18 cellular contexts compared by ENCODE assay signal in the genomic region with DNA sequence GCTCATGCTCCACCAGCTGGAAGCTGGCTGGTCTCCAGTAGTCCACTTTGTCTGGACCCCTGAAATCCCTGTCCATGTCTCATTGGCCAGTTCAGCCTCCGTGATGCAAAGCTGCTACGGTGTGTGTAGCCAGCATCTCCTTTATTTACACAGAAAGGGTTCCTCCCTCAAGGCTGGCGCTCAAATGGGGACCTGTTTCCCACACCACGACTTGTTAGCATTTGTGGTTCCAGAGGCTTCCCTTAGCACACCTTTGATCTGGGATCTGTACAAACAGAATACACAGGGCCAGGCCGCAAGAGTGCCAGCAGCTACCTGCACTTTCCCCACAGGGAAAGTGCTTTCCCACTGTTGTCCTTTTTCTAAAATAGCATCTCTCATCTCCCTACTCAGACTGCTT. TPM values are rescaled to one million over a fixed set of nuclear protein-coding genes. Genes with fewer than 3 reads are reported as not detected.
DNase-seq lines count a peak whose midpoint lies in the region; ATAC-seq and TF ChIP-seq lines count a peak whose summit lies in the region.
"Had no signal": no experiment of that assay in that cellular context is flagged by ENCODE, and none has a peak within 500 bp of the region (broad histone marks: within the 10 kb centered on the region; RNA-seq: fewer than 3 reads in every experiment).

No MANE protein-coding gene starts in this region.

- 20 to 50% (median 40%) methylated on average over 5 of the region's 5 CpGs for WGBS in stomach, 5 donors

- H3K9me3 Mint-ChIP-seq in activated naive CD4-positive, alpha-beta T cell treated with anti-CD3 and anti-CD28 coated beads, Interleukin-2, amount 10 ng/mL, durations not matched to agents 7 days and 5 days, result peaks cover 2% of the 10 kb centered on the region
- H3K9me3 Mint-ChIP-seq in activated CD8-positive, alpha-beta T cell treated with anti-CD3 and anti-CD28 coated beads for 36 hours, result peaks cover 2% of the 10 kb centered on the region
- H3K9me3 Mint-ChIP-seq: mesothelial cell of epicardium had no signal

- H3K27me3 ChIP-seq in stomach, result no peaks in the 10 kb centered on the region
- H3K27me3 ChIP-seq: foreskin keratinocyte had no signal

- H3K36me3 Mint-ChIP-seq in activated naive CD4-positive, alpha-beta T cell treated with anti-CD3 and anti-CD28 coated beads, Interleukin-2, amount 10 ng/mL, durations not matched to agents 7 days and 5 days, result no peaks in the 10 kb centered on the region
- no peaks in the 10 kb centered on the region for H3K36me3 Mint-ChIP-seq in activated CD8-positive, alpha-beta T cell treated with anti-CD3 and anti-CD28 coated beads for 36 hours (ENCODE audit: low read depth)
- H3K36me3 Mint-ChIP-seq: brain had no signal

- peaks cover 11 to 33% (median 26%) of the 10 kb centered on the region in 4 donors for H3K4me1 ChIP-seq in stomach

- CTCF ChIA-PET in activated naive CD4-positive, alpha-beta T cell treated with anti-CD3 and anti-CD28 coated beads, Interleukin-2, amount 10 ng/mL, durations not matched to agents 7 days and 5 days (lab: Charles Lee), result interaction anchor here (0.6 to 3.7 kb wide), 6 partner anchors 14 to 144 kb away, joined by 3 to 32 read pairs (median 6); no protein-coding TSS in a partner anchor
- CTCF ChIA-PET in activated CD8-positive, alpha-beta T cell treated with anti-CD3 and anti-CD28 coated beads for 36 hours (lab: Charles Lee), result interaction anchor here (0.6 to 3.1 kb wide), 5 partner anchors 12 to 144 kb away, joined by 3 to 25 read pairs (median 3); a partner anchor contains a TSS

- TF ChIP-seq POLR2A in stomach (IDR thresholded peaks at IDR 0.05), result no peak

- peak; percentile 59 for DNase-seq in activated naive CD4-positive, alpha-beta T cell treated with anti-CD3 and anti-CD28 coated beads, Interleukin-2, amount 10 ng/mL, durations not matched to agents 7 days and 5 days
- DNase-seq in activated naive CD4-positive, alpha-beta T cell treated with anti-CD3 and anti-CD28 coated beads, Interleukin-2, amount 50 U/mL, for 16 hours, result no peak
- DNase-seq in activated CD8-positive, alpha-beta T cell treated with anti-CD3 and anti-CD28 coated beads for 36 hours, result peak; percentile 19
- DNase-seq in left lobe of liver (ENCODE audit: low spot score), result peak; percentile 72
- peak; percentile 33 for DNase-seq in stomach
- no peak for DNase-seq in activated effector memory CD4-positive, alpha-beta T cell treated with Interleukin-2 at 50 U/mL for 16 hours
- no peak for DNase-seq in iPS-NIHi11 (ENCODE audit: low spot score)
- DNase-seq: AML-193, EL, foreskin keratinocyte, IMR-90, NCI-H526, RPMI8226, T-helper 9 cell had no signal

- ATAC-seq in activated CD8-positive, alpha-beta T cell treated with anti-CD3 and anti-CD28 coated beads for 36 hours, result no peak
- ATAC-seq in left lobe of liver, result peak; percentile 83
- ATAC-seq in HG03342 (IDR thresholded peaks at IDR 0.05; ENCODE audit: unreplicated experiment), result no peak
- ATAC-seq: foreskin keratinocyte had no signal

- no peaks in the 10 kb centered on the region for H3K9me3 ChIP-seq in stomach

- POLR2A ChIA-PET in activated CD8-positive, alpha-beta T cell treated with anti-CD3 and anti-CD28 coated beads for 36 hours (lab: Charles Lee), result interaction anchor here (1.0 to 1.2 kb wide), 2 partner anchors 57 to 76 kb away, joined by 3 read pairs; a partner anchor contains a TSS

- no peak for TF ChIP-seq CTCF in activated CD8-positive, alpha-beta T cell treated with anti-CD3 and anti-CD28 coated beads for 36 hours (IDR thresholded peaks at IDR 0.05)
- no peak for TF ChIP-seq CTCF in stomach (IDR thresholded peaks at IDR 0.05)

- intact Hi-C loops in activated CD8-positive, alpha-beta T cell treated with anti-CD3 and anti-CD28 coated beads for 36 hours (cut with micrococcal nuclease), result no loop called here
- intact Hi-C loops in stomach (cut with DNase I; ENCODE audit: low total_unique reads), result loop anchor here (5.0 kb wide), 1 partner anchor 145 kb away; no protein-coding TSS in a partner anchor

- no peaks in the 10 kb centered on the region for H3K36me3 ChIP-seq in stomach

- peaks cover 31% of the 10 kb centered on the region for H3K4me1 Mint-ChIP-seq in activated naive CD4-positive, alpha-beta T cell treated with anti-CD3 and anti-CD28 coated beads, Interleukin-2, amount 10 ng/mL, durations not matched to agents 7 days and 5 days
- peaks cover 16% of the 10 kb centered on the region for H3K4me1 Mint-ChIP-seq in activated CD8-positive, alpha-beta T cell treated with anti-CD3 and anti-CD28 coated beads for 36 hours (ENCODE audit: low read depth)
- H3K4me1 Mint-ChIP-seq: brain, mesothelial cell of epicardium had no signal

- H3K4me3 Mint-ChIP-seq in activated naive CD4-positive, alpha-beta T cell treated with anti-CD3 and anti-CD28 coated beads, Interleukin-2, amount 10 ng/mL, durations not matched to agents 7 days and 5 days, result peak overlapping the region; percentile 29
- no peak overlapping the region for H3K4me3 Mint-ChIP-seq in activated CD8-positive, alpha-beta T cell treated with anti-CD3 and anti-CD28 coated beads for 36 hours
- H3K4me3 Mint-ChIP-seq: mesothelial cell of epicardium had no signal

- no peak for TF ChIP-seq EP300 in stomach (IDR thresholded peaks at IDR 0.05)

- peak overlapping the region; percentile 79 for H3K27ac Mint-ChIP-seq in activated naive CD4-positive, alpha-beta T cell treated with anti-CD3 and anti-CD28 coated beads, Interleukin-2, amount 10 ng/mL, durations not matched to agents 7 days and 5 days
- H3K27ac Mint-ChIP-seq in activated CD8-positive, alpha-beta T cell treated with anti-CD3 and anti-CD28 coated beads for 36 hours, result peak overlapping the region; percentile 76
- H3K27ac Mint-ChIP-seq: mesothelial cell of epicardium, progenitor cell of endocrine pancreas had no signal

- H3K27me3 Mint-ChIP-seq in activated naive CD4-positive, alpha-beta T cell treated with anti-CD3 and anti-CD28 coated beads, Interleukin-2, amount 10 ng/mL, durations not matched to agents 7 days and 5 days, result peaks cover 11% of the 10 kb centered on the region
- no peaks in the 10 kb centered on the region for H3K27me3 Mint-ChIP-seq in activated CD8-positive, alpha-beta T cell treated with anti-CD3 and anti-CD28 coated beads for 36 hours
- H3K27me3 Mint-ChIP-seq: progenitor cell of endocrine pancreas had no signal

- no peak overlapping the region for H3K4me3 ChIP-seq in stomach

- peak overlapping the region; percentile 46 to 74 (median 56) for H3K27ac ChIP-seq in stomach
- H3K27ac ChIP-seq: foreskin keratinocyte had no signal

RNA-seq across cellular contexts. Expression of a gene that starts 5.7 kb away (rescaled TPM):
- 10 to 100 TPM; 23.8 to 23.9 TPM for total RNA-seq in activated CD8-positive, alpha-beta T cell treated with anti-CD3 and anti-CD28 coated beads for 36 hours
- total RNA-seq in left lobe of liver, result 7.0 TPM
- total RNA-seq in stomach, result 10 to 100 TPM in 2 of 5 donors, 1 to 10 TPM in 3; 1.7 to 36.2 (median 10.0) TPM
- polyA plus RNA-seq in stomach, result 1 to 10 TPM; 7.4 to 8.1 (median 8.0) TPM

RNA-seq across cellular contexts. Expression of a gene that starts 57.1 kb away (rescaled TPM):
- 100 to 1,000 TPM; 139 to 143 TPM for total RNA-seq in activated CD8-positive, alpha-beta T cell treated with anti-CD3 and anti-CD28 coated beads for 36 hours
- total RNA-seq in left lobe of liver (56.8 TPM), stomach (10 to 100 TPM; 16.8 to 81.1 (median 29.2) TPM)
- 10 to 100 TPM; 43.5 to 87.4 (median 75.3) TPM for polyA plus RNA-seq in stomach

Comparison
In these comparisons a context has a peak if more than half of its experiments do, and no peak if none do; other contexts are left out.
1. DNase-seq: peak in activated naive CD4-positive, alpha-beta T cell treated with anti-CD3 and anti-CD28 coated beads, Interleukin-2, amount 10 ng/mL, durations not matched to agents 7 days and 5 days (single experiment), activated CD8-positive, alpha-beta T cell treated with anti-CD3 and anti-CD28 coated beads for 36 hours (single experiment), left lobe of liver (single experiment) and stomach (single experiment); none in activated naive CD4-positive, alpha-beta T cell treated with anti-CD3 and anti-CD28 coated beads, Interleukin-2, amount 50 U/mL, for 16 hours (single experiment), activated effector memory CD4-positive, alpha-beta T cell treated with Interleukin-2 at 50 U/mL for 16 hours (single experiment) and iPS-NIHi11 (single experiment).